Comparison of ENCODE assay signal across 8 cellular contexts in genomic region chr12:46372131-46372851, GRCh38. TPM values are rescaled to one million over a fixed set of nuclear protein-coding genes. Genes with fewer than 3 reads are reported as not detected.
DNase-seq lines count a peak whose midpoint lies in the region; ATAC-seq and TF ChIP-seq lines count a peak whose summit lies in the region.

TSS of gene SLC38A2 (minus strand) at chr12:46372773. CDS start at chr12:46371293, 1,480 bp downstream.

- H2BK5ac ChIP-seq in trophoblast cell (ENCODE audit: low read depth, low read length, poor library complexity), result peak within 1 kb of the TSS; percentile 99

- H3K14ac ChIP-seq in trophoblast cell (ENCODE audit: low read length), result peak within 1 kb of the TSS; percentile 98

- H3K36me3 Mint-ChIP-seq in activated naive CD8-positive, alpha-beta T cell treated with anti-CD3 and anti-CD28 coated beads, Interleukin-2, amount 50 U/mL, for 24 hours (ENCODE audit: low read depth), result peaks cover 47% of the 10 kb centered on the region
- H3K36me3 Mint-ChIP-seq in type B pancreatic cell, result peaks cover 34% of the 10 kb centered on the region

- CTCF ChIA-PET in GM10248 (lab: Yijun Ruan, JAX) (no interaction called here), HEK293 (lab: Yijun Ruan, JAX) (interaction anchor here (0.6 kb wide), 1 partner anchor 247 kb away, joined by 4 read pairs; no protein-coding TSS in a partner anchor)

- H3K4me3 ChIP-seq in HEK293 (ENCODE audit: low read depth, low read length), result peak within 1 kb of the TSS; percentile 96
- H3K4me3 ChIP-seq in trophoblast cell (ENCODE audit: low read depth, low read length), result peak within 1 kb of the TSS; percentile 99

- peaks cover 68% of the 10 kb centered on the region for H3K4me1 Mint-ChIP-seq in activated naive CD8-positive, alpha-beta T cell treated with anti-CD3 and anti-CD28 coated beads, Interleukin-2, amount 50 U/mL, for 24 hours
- peaks cover 38% of the 10 kb centered on the region for H3K4me1 Mint-ChIP-seq in type B pancreatic cell (ENCODE audit: unreplicated experiment)

- peak within 1 kb of the TSS; percentile 100 for H3K9ac ChIP-seq in trophoblast cell (ENCODE audit: low read length)

- H4K8ac ChIP-seq in trophoblast cell (ENCODE audit: low read depth, low read length), result peak within 1 kb of the TSS; percentile 90

- H3K18ac ChIP-seq in trophoblast cell (ENCODE audit: low read length), result peak within 1 kb of the TSS; percentile 99

- POLR2A ChIA-PET in GM10248 (lab: Yijun Ruan, JAX), result interaction anchor here (1.1 to 2.7 kb wide), 3 partner anchors 12 to 15 kb away, joined by 3 to 14 read pairs (median 10); no protein-coding TSS in a partner anchor
- POLR2A ChIA-PET in HEK293 (lab: Yijun Ruan, JAX), result interaction anchor here (0.5 to 2.3 kb wide), 14 partner anchors 12 to 247 kb away, joined by 3 to 11 read pairs (median 4); partner anchors contain the start of gene SLC38A1

- no CpG with 5 or more reads among the region's 77 CpGs for WGBS in trophoblast cell (ENCODE audit: extremely low coverage, insufficient coverage, insufficient read length)

- H3K9me3 ChIP-seq in HEK293 (ENCODE audit: control insufficient read depth, insufficient read depth, low read depth, low read length) (no peaks in the 10 kb centered on the region), trophoblast cell (ENCODE audit: insufficient read depth, low read depth, low read length) (no peaks in the 10 kb centered on the region)

- H4K91ac ChIP-seq in trophoblast cell (ENCODE audit: low read depth, low read length), result peak within 1 kb of the TSS; percentile 98

- peaks cover 15% of the 10 kb centered on the region for H3K79me2 ChIP-seq in trophoblast cell (ENCODE audit: control insufficient read depth, insufficient read depth, low read length, poor library complexity)

- H3K27me3 ChIP-seq in trophoblast cell (ENCODE audit: insufficient read depth, low read length), result no peaks in the 10 kb centered on the region

- peaks cover 18 to 39% of the 10 kb centered on the region in 2 experiments for H3K36me3 ChIP-seq in HEK293 (ENCODE audit: control insufficient read depth in 2 of 2, insufficient read depth in 1 of 2, low read length in 2 of 2)
- peaks cover 12 to 23% of the 10 kb centered on the region in 2 experiments for H3K36me3 ChIP-seq in trophoblast cell (ENCODE audit: control insufficient read depth in 1 of 2, insufficient read depth in 2 of 2, low read length in 2 of 2)

- peak within 1 kb of the TSS; percentile 97 for H3K4me2 ChIP-seq in trophoblast cell (ENCODE audit: low read length)

- H2AFZ ChIP-seq in trophoblast cell (ENCODE audit: insufficient read depth, low read length, poor library complexity), result peak within 1 kb of the TSS; percentile 85

- DNase-seq in GM10248 (ENCODE audit: extremely low spot score), result peak; percentile 97
- peak; percentile 93 for DNase-seq in NAMALWA (ENCODE audit: low spot score)
- DNase-seq in T follicular helper cell (ENCODE audit: low read depth), result peak; percentile 96
- peak; percentile 98 for DNase-seq in activated naive CD8-positive, alpha-beta T cell treated with anti-CD3 and anti-CD28 coated beads, Interleukin-2, amount 50 U/mL, for 24 hours
- DNase-seq in Right ventricle myocardium superior, result peak; percentile 100
- DNase-seq in trophoblast cell, result peak; percentile 95 to 97
- DNase-seq in type B pancreatic cell (ENCODE audit: extremely low spot score, unreplicated experiment), result peak; percentile 96

- H2BK12ac ChIP-seq in trophoblast cell (ENCODE audit: low read length), result peak within 1 kb of the TSS; percentile 67

- H3K27me3 Mint-ChIP-seq in activated naive CD8-positive, alpha-beta T cell treated with anti-CD3 and anti-CD28 coated beads, Interleukin-2, amount 50 U/mL, for 24 hours, result peaks cover 7% of the 10 kb centered on the region
- no peaks in the 10 kb centered on the region for H3K27me3 Mint-ChIP-seq in type B pancreatic cell

- no peak for TF ChIP-seq CTCF in GM10248 (IDR thresholded peaks at IDR 0.05; ENCODE audit: control extremely low read depth, extremely low read depth, low read depth, missing control alignments)
- TF ChIP-seq CTCF in HEK293 (tag by site-specific recombination; IDR thresholded peaks at IDR 0.05), result 0 out of 2 replicates have a peak, but pooled peaks have one; percentile 7
- TF ChIP-seq CTCF in type B pancreatic cell (conservative IDR thresholded peaks at IDR 0.05), result no peak

- peak within 1 kb of the TSS; percentile 95 for H3K4me3 Mint-ChIP-seq in activated naive CD8-positive, alpha-beta T cell treated with anti-CD3 and anti-CD28 coated beads, Interleukin-2, amount 50 U/mL, for 24 hours
- H3K4me3 Mint-ChIP-seq in type B pancreatic cell, result peak within 1 kb of the TSS; percentile 97

- intact Hi-C loops in Right ventricle myocardium superior (cut with DNase I), result loop anchor here (5.0 kb wide), 1 partner anchor 290 kb away; no protein-coding TSS in a partner anchor

- H3K79me1 ChIP-seq in trophoblast cell (ENCODE audit: low read length), result peaks cover 19% of the 10 kb centered on the region

- H3K27ac ChIP-seq in HEK293 (ENCODE audit: extremely low read depth, low read depth, low read length), result peak within 1 kb of the TSS; percentile 97
- peak within 1 kb of the TSS; percentile 98 for H3K27ac ChIP-seq in trophoblast cell (ENCODE audit: low read depth, low read length)

- peak within 1 kb of the TSS; percentile 78 for H2BK120ac ChIP-seq in trophoblast cell (ENCODE audit: insufficient read depth, low read length, poor library complexity)

- H3K9me3 Mint-ChIP-seq in activated naive CD8-positive, alpha-beta T cell treated with anti-CD3 and anti-CD28 coated beads, Interleukin-2, amount 50 U/mL, for 24 hours, result no peaks in the 10 kb centered on the region
- no peaks in the 10 kb centered on the region for H3K9me3 Mint-ChIP-seq in type B pancreatic cell

- H3K4ac ChIP-seq in trophoblast cell (ENCODE audit: low read depth, low read length), result peak within 1 kb of the TSS; percentile 100

- H3K4me1 ChIP-seq in HEK293 (ENCODE audit: control insufficient read depth, insufficient read depth, low read length), result peaks cover 20% of the 10 kb centered on the region
- peaks cover 6 to 7% of the 10 kb centered on the region in 2 experiments for H3K4me1 ChIP-seq in trophoblast cell (ENCODE audit: control insufficient read depth in 1 of 2, insufficient read depth in 2 of 2, low read length in 2 of 2)

- H3K27ac Mint-ChIP-seq in activated naive CD8-positive, alpha-beta T cell treated with anti-CD3 and anti-CD28 coated beads, Interleukin-2, amount 50 U/mL, for 24 hours, result peak within 1 kb of the TSS; percentile 99
- peak within 1 kb of the TSS; percentile 99 for H3K27ac Mint-ChIP-seq in type B pancreatic cell

- no peak within 1 kb of the TSS for H3K23ac ChIP-seq in trophoblast cell (ENCODE audit: low read length)

- peak within 1 kb of the TSS; percentile 95 for H4K12ac ChIP-seq in trophoblast cell (ENCODE audit: low read depth, low read length)

- peak; percentile 83 for ATAC-seq in activated naive CD8-positive, alpha-beta T cell treated with anti-CD3 and anti-CD28 coated beads, Interleukin-2, amount 50 U/mL, for 24 hours
- ATAC-seq in Right ventricle myocardium superior (ENCODE audit: poor library complexity), result peak; percentile 94

- H2AK5ac ChIP-seq in trophoblast cell (ENCODE audit: low read length), result peak within 1 kb of the TSS; percentile 98

TF ChIP-seq in HEK293, 187 proteins besides CTCF, POLR2A, EP300 and RAD21 (continues in another document):
- no peak for TF ChIP-seq ZNF544 (tag by site-specific recombination; IDR thresholded peaks at IDR 0.05)
- peak; percentile 59; the same call in 1 of the 2 replicates for TF ChIP-seq ZNF639 (tag by site-specific recombination; IDR thresholded peaks at IDR 0.05)
- peak; percentile 66 for TF ChIP-seq ZSCAN30 (tag by site-specific recombination; IDR thresholded peaks at IDR 0.05)
- no peak for TF ChIP-seq ZNF280C (tag by site-specific recombination; IDR thresholded peaks at IDR 0.05)
- TF ChIP-seq ZBTB26 (tag by site-specific recombination; optimal IDR thresholded peaks at IDR 0.05), result peak; percentile 96
- TF ChIP-seq ZNF664 (tag by site-specific recombination; IDR thresholded peaks at IDR 0.05), result no peak

RNA-seq across cellular contexts. Expression of gene SLC38A2, which starts in this region (rescaled TPM):
- 144 TPM for total RNA-seq in Right ventricle myocardium superior
- 849 and 857 TPM in 2 replicates for polyA plus RNA-seq in trophoblast cell (2013)
- total RNA-seq in type B pancreatic cell (ENCODE audit: low replicate concordance), result 204 and 217 TPM in 2 replicates

Comparison
In these comparisons a context has a peak if more than half of its experiments do, and no peak if none do; other contexts are left out.
1. Peak in every context shown above with its lines: DNase-seq, ATAC-seq, H3K4me3 ChIP-seq and H3K27ac ChIP-seq.